In the genomic region with DNA sequence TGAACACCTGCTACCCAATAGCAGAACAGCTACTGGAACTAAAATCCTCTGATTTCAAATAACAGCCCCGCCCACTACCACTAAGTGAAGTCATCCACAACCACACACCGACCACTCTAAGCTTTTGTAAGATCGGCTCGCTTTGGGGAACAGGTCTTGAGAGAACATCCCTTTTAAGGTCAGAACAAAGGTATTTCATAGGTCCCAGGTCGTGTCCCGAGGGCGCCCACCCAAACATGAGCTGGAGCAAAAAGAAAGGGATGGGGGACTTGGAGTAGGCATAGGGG, we compare ENCODE assay signal across 8 cellular contexts. TPM values are rescaled to one million over a fixed set of nuclear protein-coding genes. Genes with fewer than 3 reads are reported as not detected.
DNase-seq lines count a peak whose midpoint lies in the region; ATAC-seq and TF ChIP-seq lines count a peak whose summit lies in the region.

No MANE protein-coding gene starts in this region.

- peak overlapping the region; percentile 77 for H2AFZ ChIP-seq in osteoblast (ENCODE audit: low read length)

- H4K20me1 ChIP-seq in osteoblast (ENCODE audit: insufficient read depth, low read length) = no peaks in the 10 kb centered on the region

- ATAC-seq in HG02852 (IDR thresholded peaks at IDR 0.05; ENCODE audit: unreplicated experiment) = peak; percentile 17

- TF ChIP-seq CTCF in foreskin fibroblast (IDR thresholded peaks at IDR 0.05; ENCODE audit: low read depth, low read length) (no peak), osteoblast (IDR thresholded peaks at IDR 0.05; ENCODE audit: extremely low read depth, low read depth, low read length) (no peak), uterus (IDR thresholded peaks at IDR 0.05) (no peak)

- H3K27ac ChIP-seq in osteoblast (ENCODE audit: low read depth, low read length) (peak overlapping the region; percentile 99), uterus (peak overlapping the region; percentile 93 to 97)

- H3K4me3 ChIP-seq in foreskin fibroblast (ENCODE audit: low read depth in 1 of 2, low read length in 2 of 2) (peak overlapping the region; percentile 86 to 89), osteoblast (ENCODE audit: insufficient read depth, low read length) (peak overlapping the region; percentile 73), uterus (peak overlapping the region; percentile 62 to 65)

- TF ChIP-seq POLR2A in uterus (IDR thresholded peaks at IDR 0.05) = no peak

- no peaks in the 10 kb centered on the region for H3K36me3 ChIP-seq in osteoblast (ENCODE audit: insufficient read depth, low read length)
- no peaks in the 10 kb centered on the region for H3K36me3 ChIP-seq in uterus

- H3K4me2 ChIP-seq in osteoblast (ENCODE audit: insufficient read depth, low read length) = peak overlapping the region; percentile 78

- DNase-seq in NCI-H748 (lab: John Stamatoyannopoulos, UW; ENCODE audit: unreplicated experiment) = peak; percentile 75
- no peak for DNase-seq in NCI-H748 treated with DMSO at 0.1 percent for 48 hours (lab: John Stamatoyannopoulos, UW)
- peak; percentile 35 for DNase-seq in NCI-H460 (ENCODE audit: extremely low read depth, low read depth)
- DNase-seq in activated T-helper 1 cell treated with anti-CD3 and anti-CD28 coated beads, Interleukin-2, amount 50 U/mL, for 16 hours (ENCODE audit: low read depth in 1 of 2, low spot score in 1 of 2) = peak; percentile 12 to 15
- peak; percentile 18 to 63 for DNase-seq in foreskin fibroblast
- DNase-seq in osteoblast (ENCODE audit: insufficient read length, low spot score, missing footprints) = peak; percentile 79
- peak in 1 of 2 donors; percentile 43 for DNase-seq in uterus

- H3K4me1 ChIP-seq in osteoblast (ENCODE audit: insufficient read depth, low read length) (peaks cover 18% of the 10 kb centered on the region), uterus (no peaks in the 10 kb centered on the region)

- H3K27me3 ChIP-seq in osteoblast (ENCODE audit: insufficient read depth, low read length) (no peaks in the 10 kb centered on the region), uterus (no peaks in the 10 kb centered on the region)

- intact Hi-C loops in uterus (cut with DNase I; ENCODE audit: low total_unique reads) = no loop called here

- H3K79me2 ChIP-seq in osteoblast (ENCODE audit: insufficient read depth, low read length) = peaks cover 6% of the 10 kb centered on the region

- H3K9me3 ChIP-seq in osteoblast (ENCODE audit: low read depth, low read length) = no peaks in the 10 kb centered on the region
- H3K9me3 ChIP-seq in uterus = no peaks in the 10 kb centered on the region

RNA-seq across cellular contexts. Expression of gene ZAR1L, which starts 0.3 kb away (rescaled TPM):
- not detected in 2 replicates for total RNA-seq in NCI-H460 (2014; rRNA removed; shearing (Covaris generic))
- 1.2 TPM in 1 of 2 replicates, not detected in the other for polyA plus RNA-seq in NCI-H460 (2014; cell fraction: nucleus; rRNA removed)
- total RNA-seq in osteoblast (not detected in 2 replicates), uterus (not detected)

RNA-seq across cellular contexts. Expression of gene BRCA2, which starts 0.4 kb away (rescaled TPM):
- total RNA-seq in NCI-H460 (2014; rRNA removed; shearing (Covaris generic)) = 8.5 and 8.8 TPM in 2 replicates
- 6.2 and 20.1 TPM in 2 replicates for polyA plus RNA-seq in NCI-H460 (2014; cell fraction: nucleus; rRNA removed)
- total RNA-seq in osteoblast (4.7 and 6.5 TPM in 2 replicates), uterus (10 to 100 TPM in 1 of 4 donors, 1 to 10 TPM in 1, under 1 TPM in 2; 0.26 to 11.5 (median 0.89) TPM)
